1 cellular context compared by ENCODE assay signal in the genomic region with DNA sequence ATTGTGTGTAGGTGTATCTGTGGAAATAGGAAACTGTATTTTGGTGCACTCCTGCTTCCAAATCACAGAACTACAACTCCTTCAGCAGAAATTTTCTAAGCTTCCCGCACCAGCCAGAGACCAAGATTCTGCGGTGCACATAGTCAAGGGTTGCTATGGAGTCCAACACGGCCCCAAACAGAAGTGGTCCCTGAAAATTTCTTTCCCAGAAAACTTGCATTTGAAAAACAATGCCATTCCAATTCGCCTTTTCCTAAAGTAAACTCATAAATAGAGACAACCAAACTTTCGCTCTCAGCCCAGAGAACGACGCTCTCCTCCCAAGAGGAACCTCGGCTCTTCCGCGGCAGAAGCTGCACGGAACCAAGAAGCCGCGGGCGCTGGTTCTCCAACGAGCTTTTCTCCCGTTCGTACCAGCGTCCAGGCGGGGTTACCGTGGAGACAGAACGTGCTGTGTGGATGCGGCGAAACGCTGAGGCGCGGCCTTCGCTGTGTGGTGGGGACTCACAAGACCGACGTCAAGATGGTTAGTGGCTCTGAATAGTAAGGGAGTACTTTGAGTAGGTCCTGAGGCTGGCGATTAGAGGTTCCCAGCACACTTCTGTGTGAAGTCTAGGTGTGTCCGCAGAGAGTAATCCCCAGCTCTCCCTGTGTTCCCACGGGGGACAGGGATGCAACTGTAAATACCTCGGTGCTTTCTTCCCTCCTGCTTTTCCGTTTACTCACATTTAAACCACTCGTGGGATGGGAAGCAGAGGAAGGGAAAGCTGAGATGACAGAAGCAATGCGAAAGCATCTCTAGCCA.
A peak's percentile ranks its signal among the peaks of the same experiment; 100 is the strongest.
TF ChIP-seq lines count a peak whose summit lies in the region.

No MANE protein-coding gene starts in this region.

TF ChIP-seq in IMR-90, 13 proteins besides CTCF, POLR2A, EP300 and RAD21 (continued from another document):
- TF ChIP-seq NFE2L2 (IDR thresholded peaks at IDR 0.05; ENCODE audit: low read depth, low read length) (no peak), BHLHE40 (IDR thresholded peaks at IDR 0.05; ENCODE audit: low read depth, low read length) (peak; percentile 94), MAZ (IDR thresholded peaks at IDR 0.05; ENCODE audit: borderline replicate concordance, low read depth, low read length) (peak; percentile 52; the same call in 1 of the 2 replicates), RCOR1 (IDR thresholded peaks at IDR 0.05; ENCODE audit: insufficient replicate concordance, low read length) (no peak), MAFK (IDR thresholded peaks at IDR 0.05; ENCODE audit: low read depth, low read length) (no peak), CHD1 (IDR thresholded peaks at IDR 0.05; ENCODE audit: low read depth, low read length) (no peak), RFX5 (IDR thresholded peaks at IDR 0.05; ENCODE audit: low read depth, low read length) (no peak), SMC3 (IDR thresholded peaks at IDR 0.05; ENCODE audit: low read depth, low read length) (no peak; the same call in 1 of the 2 replicates), MXI1 (IDR thresholded peaks at IDR 0.05; ENCODE audit: borderline replicate concordance, low read depth, low read length) (peak; percentile 93), FOS (IDR thresholded peaks at IDR 0.05; ENCODE audit: low read depth, low read length) (no peak)
- TF ChIP-seq, protein P1, sequence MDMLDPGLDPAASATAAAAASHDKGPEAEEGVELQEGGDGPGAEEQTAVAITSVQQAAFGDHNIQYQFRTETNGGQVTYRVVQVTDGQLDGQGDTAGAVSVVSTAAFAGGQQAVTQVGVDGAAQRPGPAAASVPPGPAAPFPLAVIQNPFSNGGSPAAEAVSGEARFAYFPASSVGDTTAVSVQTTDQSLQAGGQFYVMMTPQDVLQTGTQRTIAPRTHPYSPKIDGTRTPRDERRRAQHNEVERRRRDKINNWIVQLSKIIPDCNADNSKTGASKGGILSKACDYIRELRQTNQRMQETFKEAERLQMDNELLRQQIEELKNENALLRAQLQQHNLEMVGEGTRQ (IDR thresholded peaks at IDR 0.05; ENCODE audit: low read depth, low read length): no peak
- TF ChIP-seq, protein P2, sequence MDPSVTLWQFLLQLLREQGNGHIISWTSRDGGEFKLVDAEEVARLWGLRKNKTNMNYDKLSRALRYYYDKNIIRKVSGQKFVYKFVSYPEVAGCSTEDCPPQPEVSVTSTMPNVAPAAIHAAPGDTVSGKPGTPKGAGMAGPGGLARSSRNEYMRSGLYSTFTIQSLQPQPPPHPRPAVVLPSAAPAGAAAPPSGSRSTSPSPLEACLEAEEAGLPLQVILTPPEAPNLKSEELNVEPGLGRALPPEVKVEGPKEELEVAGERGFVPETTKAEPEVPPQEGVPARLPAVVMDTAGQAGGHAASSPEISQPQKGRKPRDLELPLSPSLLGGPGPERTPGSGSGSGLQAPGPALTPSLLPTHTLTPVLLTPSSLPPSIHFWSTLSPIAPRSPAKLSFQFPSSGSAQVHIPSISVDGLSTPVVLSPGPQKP (IDR thresholded peaks at IDR 0.05; ENCODE audit: borderline replicate concordance, low read depth, low read length): no peak
